ENCODE assay signal across 18 cellular contexts in genomic region chr3:172097585-172097984, GRCh38. TPM values are rescaled to one million over a fixed set of nuclear protein-coding genes. Genes with fewer than 3 reads are reported as not detected.
DNase-seq lines count a peak whose midpoint lies in the region; ATAC-seq, FAIRE-seq and TF ChIP-seq lines count a peak whose summit lies in the region.
"Had no signal": no experiment of that assay in that cellular context is flagged by ENCODE, and none has a peak within 500 bp of the region (broad histone marks: within the 10 kb centered on the region; RNA-seq: fewer than 3 reads in every experiment).

No MANE protein-coding gene starts in this region.

- no peaks in the 10 kb centered on the region for H3F3A ChIP-seq in PC-3 (ENCODE audit: low read length, unreplicated experiment)

- TF ChIP-seq CTCF in KMS-11 (conservative IDR thresholded peaks at IDR 0.05; ENCODE audit: low read depth, low read length) (no peak), PC-3 (conservative IDR thresholded peaks at IDR 0.05; ENCODE audit: low read depth, low read length) (no peak), keratinocyte (optimal IDR thresholded peaks at IDR 0.05 in 1 of 3, IDR thresholded peaks at IDR 0.05 in 1 of 3, conservative IDR thresholded peaks at IDR 0.05 in 1 of 3; ENCODE audit: extremely low read depth in 1 of 3, insufficient read depth in 2 of 3, low read length in 3 of 3) (no peak), spleen (IDR thresholded peaks at IDR 0.05 in 8 of 11, conservative IDR thresholded peaks at IDR 0.05 in 3 of 11) (no peak)

- peaks cover 82% of the 10 kb centered on the region for H3K79me2 ChIP-seq in KMS-11 (ENCODE audit: insufficient read depth, low read depth)
- peaks cover 89% of the 10 kb centered on the region for H3K79me2 ChIP-seq in PC-3 (ENCODE audit: low read length)
- peaks cover 72% of the 10 kb centered on the region for H3K79me2 ChIP-seq in keratinocyte (ENCODE audit: control insufficient read depth, insufficient read depth, low read length)

- TF ChIP-seq POLR2A in spleen (IDR thresholded peaks at IDR 0.05), result no peak

- H3K9ac ChIP-seq in KMS-11, result peak overlapping the region; percentile 72; the same call in 1 of the 2 replicates
- no peak overlapping the region for H3K9ac ChIP-seq in PC-3 (ENCODE audit: low read length)
- H3K9ac ChIP-seq in keratinocyte (ENCODE audit: control insufficient read depth, extremely low read depth, insufficient read depth, low read length), result no peak overlapping the region

- no peaks in the 10 kb centered on the region for H3K27me3 ChIP-seq in KMS-11 (ENCODE audit: insufficient read depth, low read depth)
- no peaks in the 10 kb centered on the region for H3K27me3 ChIP-seq in PC-3 (ENCODE audit: low read length)
- H3K27me3 ChIP-seq in keratinocyte (ENCODE audit: control insufficient read depth, extremely low read depth, insufficient read depth, low read length), result no peaks in the 10 kb centered on the region
- no peaks in the 10 kb centered on the region for H3K27me3 ChIP-seq in spleen (replicated peaks in 1 of 7)
- H3K27me3 ChIP-seq: BE2C had no signal

- no peaks in the 10 kb centered on the region for H3K9me1 ChIP-seq in keratinocyte (ENCODE audit: control insufficient read depth, extremely low read depth, insufficient read depth, low read length)

- H3K9me3 ChIP-seq in PC-3 (ENCODE audit: low read length) (no peaks in the 10 kb centered on the region), keratinocyte (ENCODE audit: control insufficient read depth, low read depth, low read length) (no peaks in the 10 kb centered on the region), spleen (no peaks in the 10 kb centered on the region)
- H3K9me3 ChIP-seq: BE2C, thoracic aorta had no signal

- DNase-seq in PC-3, result no peak
- no peak for DNase-seq in keratinocyte (ENCODE audit: low read depth, low spot score)
- no peak for DNase-seq in spleen
- no peak for DNase-seq in GOT3 (lab: John Stamatoyannopoulos, UW)
- DNase-seq: activated naive CD8-positive, alpha-beta T cell treated with anti-CD3 and anti-CD28 coated beads, Interleukin-2, amount 50 U/mL, for 24 hours; BE2C; effector CD8-positive, alpha-beta T cell; GDM1; kidney; NCI-H1048; NCI-H748 treated with DMSO at 0.1 percent for 48 hours had no signal

- WGBS in spleen, 5 donors, result 83 to 97% (median 95%) methylated on average over 1 of the region's 1 CpG

- H3K4me3 ChIP-seq in KMS-11 (IDR thresholded peaks at IDR 0.05; ENCODE audit: insufficient read depth, low read depth, low read length), result no peak overlapping the region
- no peak overlapping the region for H3K4me3 ChIP-seq in PC-3 (ENCODE audit: low read length)
- H3K4me3 ChIP-seq in keratinocyte (ENCODE audit: control insufficient read depth in 2 of 3, extremely low read depth in 1 of 3, insufficient read depth in 2 of 3, low read depth in 1 of 3, low read length in 3 of 3), result no peak overlapping the region
- no peak overlapping the region for H3K4me3 ChIP-seq in spleen
- H3K4me3 ChIP-seq: GM12878, thoracic aorta had no signal

- no TSS peak for BruUV-seq in PC-3 (replicated peaks; lab: Mats Ljungman, UMichigan)

- H3K27ac ChIP-seq in KMS-11, result peak overlapping the region; percentile 96
- no peak overlapping the region for H3K27ac ChIP-seq in PC-3 (ENCODE audit: low read length)
- peak overlapping the region; percentile 75 for H3K27ac ChIP-seq in keratinocyte (ENCODE audit: control insufficient read depth, insufficient read depth, low read length)
- H3K27ac ChIP-seq in spleen, result peak overlapping the region in 5 of 8 donors; percentile 5 to 77 (median 57)

- dilution Hi-C loops in keratinocyte (cut with MboI; ENCODE audit: extremely low pct_ligation_motif_present, low sequenced_read_pairs), result no loop called here

- H3K36me3 ChIP-seq in KMS-11 (ENCODE audit: insufficient read depth), result no peaks in the 10 kb centered on the region
- H3K36me3 ChIP-seq in PC-3 (ENCODE audit: low read depth, low read length), result peaks cover 4% of the 10 kb centered on the region; the same call in 1 of the 2 replicates
- H3K36me3 ChIP-seq in keratinocyte (ENCODE audit: control insufficient read depth in 2 of 2, extremely low read depth in 1 of 2, insufficient read depth in 2 of 2, low read length in 2 of 2), result peaks cover 1 to 3% of the 10 kb centered on the region in 2 experiments
- H3K36me3 ChIP-seq in spleen, result no peaks in the 10 kb centered on the region
- H3K36me3 ChIP-seq: BE2C, thoracic aorta had no signal

- CTCF ChIA-PET in PC-3 (lab: Charles Lee), result no interaction called here

- H4K20me1 ChIP-seq in KMS-11 (ENCODE audit: insufficient read depth) (no peaks in the 10 kb centered on the region), PC-3 (ENCODE audit: low read length) (peaks cover 47% of the 10 kb centered on the region), keratinocyte (ENCODE audit: control insufficient read depth, extremely low read depth, insufficient read depth, low read length) (no peaks in the 10 kb centered on the region)

- intact Hi-C loops in PC-3 (cut with micrococcal nuclease) (no loop called here), spleen (cut with DNase I; ENCODE audit: low total_unique reads) (no loop called here)

- peak overlapping the region; percentile 91 for H3K4me2 ChIP-seq in KMS-11
- H3K4me2 ChIP-seq in PC-3 (ENCODE audit: low read length), result peak overlapping the region; percentile 15
- H3K4me2 ChIP-seq in keratinocyte (ENCODE audit: control insufficient read depth, extremely low read depth, insufficient read depth, low read depth, low read length), result peak overlapping the region; percentile 81

- H3K9me2 ChIP-seq in PC-3 (replicated peaks; ENCODE audit: low read length), result no peaks in the 10 kb centered on the region

- ATAC-seq in PC-3 (no peak), HG02970 (IDR thresholded peaks at IDR 0.05; ENCODE audit: low FRiP score, unreplicated experiment) (no peak), GM18907 (IDR thresholded peaks at IDR 0.05; ENCODE audit: unreplicated experiment) (no peak)
- ATAC-seq: GM12878, WTC11 had no signal

- H2AFZ ChIP-seq in KMS-11 (ENCODE audit: low read depth) (no peak overlapping the region), PC-3 (ENCODE audit: low read length) (no peak overlapping the region), keratinocyte (ENCODE audit: control insufficient read depth, low read length) (no peak overlapping the region)

- POLR2A ChIA-PET in PC-3 (lab: Charles Lee; ENCODE audit: unreplicated experiment), result no interaction called here

- FAIRE-seq in keratinocyte (lab: Jason Lieb, UNC), result no peak
- FAIRE-seq: D721Med, GM12878, kidney had no signal

- H3K4me1 ChIP-seq in KMS-11 (ENCODE audit: low read depth, poor library complexity, severe bottlenecking), result peaks cover 98% of the 10 kb centered on the region
- peaks cover 25% of the 10 kb centered on the region for H3K4me1 ChIP-seq in PC-3 (ENCODE audit: insufficient read depth, low read length)
- H3K4me1 ChIP-seq in keratinocyte (ENCODE audit: control insufficient read depth, extremely low read depth, insufficient read depth, low read length), result peaks cover 48% of the 10 kb centered on the region
- peaks cover 12 to 83% (median 57%) of the 10 kb centered on the region in 6 donors for H3K4me1 ChIP-seq in spleen

RNA-seq across cellular contexts. Expression of gene FNDC3B, which starts 58.2 kb away (rescaled TPM):
- total RNA-seq in PC-3 (2014; rRNA removed) (48.6 and 56.3 TPM in 2 replicates), spleen (100 to 1,000 TPM in 6 of 7 donors, 10 to 100 TPM in 1; 88.8 to 149 (median 110) TPM)
- polyA plus RNA-seq in keratinocyte (20.0 to 31.4 TPM (median 27.7 TPM) in 3 replicates), spleen (1 to 10 TPM; 3.1 to 9.1 (median 4.5) TPM)
- polyA plus RNA-seq in keratinocyte (2011; ENCODE audit: low read depth), result 9.4 TPM
- polyA plus RNA-seq in keratinocyte (2011; cell fraction: cytosol; rRNA removed), result 16.5 and 32.7 TPM in 2 replicates
- 60.2 and 68.2 TPM in 2 replicates for polyA plus RNA-seq in keratinocyte (2011; cell fraction: nucleus; rRNA removed)
- polyA plus RNA-seq in keratinocyte (2012; ENCODE audit: low replicate concordance), result 12.4 and 39.3 TPM in 2 replicates
- 104 to 223 TPM (median 134 TPM) in 3 replicates for polyA minus RNA-seq in keratinocyte
- polyA minus RNA-seq in keratinocyte (2011; cell fraction: cytosol; rRNA and poly(A)+ RNA removed), result 21.3 TPM
- polyA minus RNA-seq in keratinocyte (2011; cell fraction: nucleus; rRNA and poly(A)+ RNA removed), result 105 and 219 TPM in 2 replicates

Comparison
In these comparisons a context has a peak if more than half of its experiments do, and no peak if none do; other contexts are left out.
1. H3K4me2 ChIP-seq: peak in every context shown above with its lines; median percentile 91 in KMS-11; 81 in keratinocyte; 15 in PC-3.